10 cellular contexts compared by ENCODE assay signal in the genomic region with DNA sequence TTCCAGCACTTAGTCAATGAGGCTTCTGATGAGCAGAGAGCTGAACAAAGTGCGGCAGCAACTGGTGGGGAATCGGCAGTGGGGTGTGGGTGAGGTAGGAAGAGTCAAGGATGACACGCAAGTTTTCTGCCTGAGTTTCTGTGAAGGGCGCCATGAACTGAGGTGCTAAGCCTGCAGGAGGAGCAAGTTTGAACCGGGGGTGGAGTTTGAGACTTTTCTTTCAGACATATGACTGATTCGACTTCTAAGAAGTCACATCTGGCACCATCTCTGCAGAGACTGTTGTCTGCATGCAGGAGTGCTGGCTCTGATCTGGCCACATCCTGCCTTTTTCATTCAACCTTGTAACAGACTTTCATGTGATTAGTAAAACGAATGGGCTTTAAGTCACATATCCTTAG. TPM values are rescaled to one million over a fixed set of nuclear protein-coding genes. Genes with fewer than 3 reads are reported as not detected.
A peak's percentile ranks its signal among the peaks of the same experiment; 100 is the strongest.
DNase-seq lines count a peak whose midpoint lies in the region; ATAC-seq and TF ChIP-seq lines count a peak whose summit lies in the region.
"Had no signal": no experiment of that assay in that cellular context is flagged by ENCODE, and none has a peak within 500 bp of the region (broad histone marks: within the 10 kb centered on the region; RNA-seq: fewer than 3 reads in every experiment).

No MANE protein-coding gene starts in this region.

- no peaks in the 10 kb centered on the region for H3K27me3 ChIP-seq in psoas muscle (ENCODE audit: insufficient read depth in 3 of 3, low read length in 2 of 3)
- H3K27me3 ChIP-seq: ovary, vagina had no signal

- 71 to 86% (median 79%) methylated on average over 7 of the region's 7 CpGs for WGBS in psoas muscle, 3 donors

- no peaks in the 10 kb centered on the region for H3K4me1 ChIP-seq in psoas muscle
- H3K4me1 ChIP-seq: vagina had no signal

- H3K27me3 Mint-ChIP-seq in activated T-helper 17 cell treated with anti-CD3 and anti-CD28 coated beads, Interleukin-2, amount 50 U/mL, for 72 hours = no peaks in the 10 kb centered on the region

- TF ChIP-seq CTCF in psoas muscle (IDR thresholded peaks at IDR 0.05) = no peak

- peaks cover 50% of the 10 kb centered on the region for H3K36me3 Mint-ChIP-seq in activated T-helper 17 cell treated with anti-CD3 and anti-CD28 coated beads, Interleukin-2, amount 50 U/mL, for 72 hours (ENCODE audit: low read depth)

- DNase-seq in AG08396 (ENCODE audit: low spot score) (peak; percentile 29), T-helper 1 cell (peak; percentile 33 to 96 (median 62)), psoas muscle (no peak), HK-2 (ENCODE audit: unreplicated experiment) (no peak), iPS-NIHi7 (ENCODE audit: extremely low spot score) (no peak), NCI-H774 (lab: John Stamatoyannopoulos, UW) (no peak), NCI-H2171 (lab: John Stamatoyannopoulos, UW) (no peak)

- H3K27ac Mint-ChIP-seq in activated T-helper 17 cell treated with anti-CD3 and anti-CD28 coated beads, Interleukin-2, amount 50 U/mL, for 72 hours = peak overlapping the region; percentile 90

- H3K27ac ChIP-seq in psoas muscle = peak overlapping the region; percentile 16
- H3K27ac ChIP-seq: ovary, vagina had no signal

- H3K9me3 ChIP-seq in psoas muscle = no peaks in the 10 kb centered on the region
- H3K9me3 ChIP-seq: ovary, vagina had no signal

- H3K4me3 Mint-ChIP-seq in activated T-helper 17 cell treated with anti-CD3 and anti-CD28 coated beads, Interleukin-2, amount 50 U/mL, for 72 hours = peak overlapping the region; percentile 71

- peak; percentile 93 for ATAC-seq in activated T-helper 17 cell treated with anti-CD3 and anti-CD28 coated beads, Interleukin-2, amount 50 U/mL, for 72 hours (replicated peaks)
- no peak for ATAC-seq in psoas muscle

- peaks cover 0 to 82% of the 10 kb centered on the region in 2 donors for H3K36me3 ChIP-seq in psoas muscle (ENCODE audit: insufficient read depth in 1 of 2, low read depth in 1 of 2)
- H3K36me3 ChIP-seq: ovary had no signal

- H3K9me3 Mint-ChIP-seq in activated T-helper 17 cell treated with anti-CD3 and anti-CD28 coated beads, Interleukin-2, amount 50 U/mL, for 72 hours = no peaks in the 10 kb centered on the region

- peaks cover 18% of the 10 kb centered on the region for H3K4me1 Mint-ChIP-seq in activated T-helper 17 cell treated with anti-CD3 and anti-CD28 coated beads, Interleukin-2, amount 50 U/mL, for 72 hours

- intact Hi-C loops in psoas muscle (cut with DNase I) = no loop called here

- H3K4me3 ChIP-seq in psoas muscle = no peak overlapping the region
- H3K4me3 ChIP-seq: ovary, vagina had no signal

RNA-seq across cellular contexts. Expression of a gene that starts 14.8 kb away (rescaled TPM):
- 1,000 to 10,000 TPM in 1 of 2 donors, 100 to 1,000 TPM in 1; 862 to 1,104 TPM for total RNA-seq in activated T-helper 17 cell treated with anti-CD3 and anti-CD28 coated beads, Interleukin-2, amount 50 U/mL, for 72 hours
- 100 to 1,000 TPM; 170 to 259 (median 255) TPM for total RNA-seq in psoas muscle
- 100 to 1,000 TPM; 111 to 166 (median 125) TPM for polyA plus RNA-seq in psoas muscle

RNA-seq across cellular contexts. Expression of a gene that starts 54.0 kb away (rescaled TPM):
- 10 to 100 TPM; 11.9 to 30.4 TPM for total RNA-seq in activated T-helper 17 cell treated with anti-CD3 and anti-CD28 coated beads, Interleukin-2, amount 50 U/mL, for 72 hours
- total RNA-seq in psoas muscle = 10 to 100 TPM; 12.3 to 21.3 (median 18.6) TPM
- 10 to 100 TPM; 13.9 to 30.2 (median 21.9) TPM for polyA plus RNA-seq in psoas muscle

Comparison
In these comparisons a context has a peak if more than half of its experiments do, and no peak if none do; other contexts are left out.
1. DNase-seq: peak in AG08396 (single experiment) and T-helper 1 cell (5 of 5); none in psoas muscle (0 of 2), HK-2 (single experiment), iPS-NIHi7 (single experiment), NCI-H774 (single experiment) and NCI-H2171 (single experiment).